Comparison of ENCODE assay signal across 9 cellular contexts in genomic region chr18:34222025-34222395, GRCh38. TPM values are rescaled to one million over a fixed set of nuclear protein-coding genes. Genes with fewer than 3 reads are reported as not detected.
DNase-seq lines count a peak whose midpoint lies in the region; ATAC-seq and TF ChIP-seq lines count a peak whose summit lies in the region.
"Had no signal": no experiment of that assay in that cellular context is flagged by ENCODE, and none has a peak within 500 bp of the region (broad histone marks: within the 10 kb centered on the region; RNA-seq: fewer than 3 reads in every experiment).

No MANE protein-coding gene starts in this region.

- no peak for TF ChIP-seq CTCF in parathyroid adenoma (IDR thresholded peaks at IDR 0.05)

- peaks cover 0 to 17% of the 10 kb centered on the region in 2 donors for H3K27me3 ChIP-seq in esophagus (ENCODE audit: control insufficient read depth in 1 of 2, insufficient read depth in 2 of 2, low read length in 2 of 2)
- no peaks in the 10 kb centered on the region for H3K27me3 ChIP-seq in parathyroid adenoma (ENCODE audit: control insufficient read depth, insufficient read depth, low read length)
- no peaks in the 10 kb centered on the region for H3K27me3 ChIP-seq in effector memory CD4-positive, alpha-beta T cell (replicated peaks; ENCODE audit: control insufficient read depth, insufficient read depth, low read length, poor library complexity, severe bottlenecking)

- POLR2A ChIA-PET in activated CD4-positive, alpha-beta T cell treated with anti-CD3 and anti-CD28 coated beads, Interleukin-2, amount 10 ng/mL, durations not matched to agents 7 days and 5 days (lab: Charles Lee), result no interaction called here

- CTCF ChIA-PET in activated CD4-positive, alpha-beta T cell treated with anti-CD3 and anti-CD28 coated beads, Interleukin-2, amount 10 ng/mL, durations not matched to agents 7 days and 5 days (lab: Charles Lee), result no interaction called here

- H3K4me3 ChIP-seq in esophagus (ENCODE audit: low read depth in 1 of 2, low read length in 2 of 2) (peak overlapping the region; percentile 23 to 35), parathyroid adenoma (ENCODE audit: low read depth, low read length) (peak overlapping the region; percentile 54)
- H3K4me3 ChIP-seq in effector memory CD4-positive, alpha-beta T cell (ENCODE audit: insufficient read depth, low read depth, low read length, poor library complexity, severe bottlenecking), result no peak overlapping the region

- ATAC-seq in GM19438 (IDR thresholded peaks at IDR 0.05; ENCODE audit: low read depth, unreplicated experiment), result peak; percentile 12
- ATAC-seq in HG02588 (IDR thresholded peaks at IDR 0.05; ENCODE audit: unreplicated experiment), result no peak
- ATAC-seq in GM21423 (IDR thresholded peaks at IDR 0.05; ENCODE audit: unreplicated experiment), result no peak

- H3K79me2 ChIP-seq in parathyroid adenoma, result no peaks in the 10 kb centered on the region

- peaks cover 45% of the 10 kb centered on the region for H3K27me3 Mint-ChIP-seq in activated CD4-positive, alpha-beta T cell treated with anti-CD3 and anti-CD28 coated beads, Interleukin-2, amount 10 ng/mL, durations not matched to agents 7 days and 5 days

- peaks cover 8 to 14% of the 10 kb centered on the region in 2 donors for H3K4me1 ChIP-seq in esophagus (ENCODE audit: control insufficient read depth in 2 of 2, insufficient read depth in 2 of 2, low read length in 1 of 2)
- no peaks in the 10 kb centered on the region for H3K4me1 ChIP-seq in parathyroid adenoma
- H3K4me1 ChIP-seq in effector memory CD4-positive, alpha-beta T cell (ENCODE audit: control insufficient read depth, insufficient read depth, low read length, poor library complexity, severe bottlenecking), result no peaks in the 10 kb centered on the region

- no peaks in the 10 kb centered on the region for H3K4me1 Mint-ChIP-seq in activated CD4-positive, alpha-beta T cell treated with anti-CD3 and anti-CD28 coated beads, Interleukin-2, amount 10 ng/mL, durations not matched to agents 7 days and 5 days

- DNase-seq in NCI-H2227 treated with DMSO at 0.1 percent for 48 hours (lab: John Stamatoyannopoulos, UW), result peak; percentile 82
- DNase-seq in effector memory CD4-positive, alpha-beta T cell, result no peak
- no peak for DNase-seq in activated CD4-positive, alpha-beta T cell treated with anti-CD3 and anti-CD28 coated beads, Interleukin-2, amount 10 ng/mL, durations not matched to agents 7 days and 5 days

- H3K9me3 Mint-ChIP-seq in activated CD4-positive, alpha-beta T cell treated with anti-CD3 and anti-CD28 coated beads, Interleukin-2, amount 10 ng/mL, durations not matched to agents 7 days and 5 days, result no peaks in the 10 kb centered on the region

- H3K36me3 ChIP-seq in esophagus (ENCODE audit: control insufficient read depth in 2 of 2, insufficient read depth in 2 of 2, low read length in 1 of 2) (no peaks in the 10 kb centered on the region), parathyroid adenoma (ENCODE audit: control insufficient read depth, insufficient read depth, low read length) (no peaks in the 10 kb centered on the region)
- H3K36me3 ChIP-seq in effector memory CD4-positive, alpha-beta T cell (ENCODE audit: control insufficient read depth, insufficient read depth, low read length), result no peaks in the 10 kb centered on the region
- H3K36me3 ChIP-seq: adrenal gland had no signal

- H3K9ac ChIP-seq in parathyroid adenoma, result no peak overlapping the region

- no peak overlapping the region for H2AFZ ChIP-seq in parathyroid adenoma

- peak overlapping the region; percentile 90 for H3K4me2 ChIP-seq in parathyroid adenoma (ENCODE audit: low read length)

- peaks cover 1% of the 10 kb centered on the region for H3K36me3 Mint-ChIP-seq in activated CD4-positive, alpha-beta T cell treated with anti-CD3 and anti-CD28 coated beads, Interleukin-2, amount 10 ng/mL, durations not matched to agents 7 days and 5 days (ENCODE audit: low read depth)

- H3K27ac ChIP-seq in esophagus (ENCODE audit: low read depth in 2 of 2, low read length in 1 of 2) (no peak overlapping the region), parathyroid adenoma (no peak overlapping the region)
- no peak overlapping the region for H3K27ac ChIP-seq in effector memory CD4-positive, alpha-beta T cell (ENCODE audit: insufficient read depth, low read length, poor library complexity, severe bottlenecking)

- H3K4me3 Mint-ChIP-seq in activated CD4-positive, alpha-beta T cell treated with anti-CD3 and anti-CD28 coated beads, Interleukin-2, amount 10 ng/mL, durations not matched to agents 7 days and 5 days, result no peak overlapping the region

- no peak overlapping the region for H3K27ac Mint-ChIP-seq in activated CD4-positive, alpha-beta T cell treated with anti-CD3 and anti-CD28 coated beads, Interleukin-2, amount 10 ng/mL, durations not matched to agents 7 days and 5 days

- 4 to 6% methylated on average over 11 of the region's 11 CpGs for WGBS in esophagus, 2 donors

- H3K9me3 ChIP-seq in esophagus (ENCODE audit: control insufficient read depth in 2 of 2, insufficient read depth in 1 of 2, low read depth in 1 of 2, low read length in 1 of 2) (peaks cover 0 to 2% of the 10 kb centered on the region in 2 donors), parathyroid adenoma (ENCODE audit: control insufficient read depth, low read length) (no peaks in the 10 kb centered on the region)
- H3K9me3 ChIP-seq in effector memory CD4-positive, alpha-beta T cell (ENCODE audit: control insufficient read depth, low read length), result no peaks in the 10 kb centered on the region
- H3K9me3 ChIP-seq: adrenal gland had no signal

RNA-seq across cellular contexts. Expression of gene NOL4, which starts 2.7 kb away (rescaled TPM):
- under 1 TPM in 1 of 2 donors, not detected in 1; 0.02 TPM for polyA plus RNA-seq in esophagus
- not detected for total RNA-seq in activated CD4-positive, alpha-beta T cell treated with anti-CD3 and anti-CD28 coated beads, Interleukin-2, amount 10 ng/mL, durations not matched to agents 7 days and 5 days
